Comparison of ENCODE assay signal across 8 cellular contexts in genomic region chr3:44992555-44993470, GRCh38. TPM values are rescaled to one million over a fixed set of nuclear protein-coding genes. Genes with fewer than 3 reads are reported as not detected.
DNase-seq lines count a peak whose midpoint lies in the region; ATAC-seq, FAIRE-seq and TF ChIP-seq lines count a peak whose summit lies in the region.

No MANE protein-coding gene starts in this region.

- CTCF ChIA-PET in activated naive CD4-positive, alpha-beta T cell treated with anti-CD3 and anti-CD28 coated beads, Interleukin-2, amount 10 ng/mL, durations not matched to agents 7 days and 5 days (lab: Charles Lee): interaction anchor here (1.0 to 4.2 kb wide), 8 partner anchors 8 to 43 kb away, joined by 3 to 26 read pairs (median 7); no protein-coding TSS in a partner anchor

- peaks cover 36% of the 10 kb centered on the region for H3K4me1 ChIP-seq in SJSA1 (replicated peaks)
- H3K4me1 ChIP-seq in foreskin keratinocyte: peaks cover 28% of the 10 kb centered on the region

- FAIRE-seq in HTR-8/SVneo (lab: Jason Lieb, UNC): no peak

- H3K27me3 Mint-ChIP-seq in activated naive CD4-positive, alpha-beta T cell treated with anti-CD3 and anti-CD28 coated beads, Interleukin-2, amount 10 ng/mL, durations not matched to agents 7 days and 5 days: no peaks in the 10 kb centered on the region
- no peaks in the 10 kb centered on the region for H3K27me3 Mint-ChIP-seq in stimulated activated naive CD8-positive, alpha-beta T cell treated with anti-CD3 and anti-CD28 coated beads, Interleukin-15, amount 100 ng/mL, for 72 hours

- TF ChIP-seq CTCF in foreskin keratinocyte (conservative IDR thresholded peaks at IDR 0.05): peak; percentile 81

- no peak overlapping the region for H3K4me3 ChIP-seq in SJSA1

- peaks cover 58% of the 10 kb centered on the region for H3K4me1 Mint-ChIP-seq in activated naive CD4-positive, alpha-beta T cell treated with anti-CD3 and anti-CD28 coated beads, Interleukin-2, amount 10 ng/mL, durations not matched to agents 7 days and 5 days
- H3K4me1 Mint-ChIP-seq in stimulated activated naive CD8-positive, alpha-beta T cell treated with anti-CD3 and anti-CD28 coated beads, Interleukin-15, amount 100 ng/mL, for 72 hours: peaks cover 84% of the 10 kb centered on the region

- H3K27ac Mint-ChIP-seq in activated naive CD4-positive, alpha-beta T cell treated with anti-CD3 and anti-CD28 coated beads, Interleukin-2, amount 10 ng/mL, durations not matched to agents 7 days and 5 days: no peak overlapping the region
- peak overlapping the region; percentile 76 to 77 for H3K27ac Mint-ChIP-seq in stimulated activated naive CD8-positive, alpha-beta T cell treated with anti-CD3 and anti-CD28 coated beads, Interleukin-15, amount 100 ng/mL, for 72 hours

- H3K4me3 Mint-ChIP-seq in activated naive CD4-positive, alpha-beta T cell treated with anti-CD3 and anti-CD28 coated beads, Interleukin-2, amount 10 ng/mL, durations not matched to agents 7 days and 5 days: no peak overlapping the region
- H3K4me3 Mint-ChIP-seq in stimulated activated naive CD8-positive, alpha-beta T cell treated with anti-CD3 and anti-CD28 coated beads, Interleukin-15, amount 100 ng/mL, for 72 hours: no peak overlapping the region

- no peaks in the 10 kb centered on the region for H3K9me3 Mint-ChIP-seq in activated naive CD4-positive, alpha-beta T cell treated with anti-CD3 and anti-CD28 coated beads, Interleukin-2, amount 10 ng/mL, durations not matched to agents 7 days and 5 days
- H3K9me3 Mint-ChIP-seq in stimulated activated naive CD8-positive, alpha-beta T cell treated with anti-CD3 and anti-CD28 coated beads, Interleukin-15, amount 100 ng/mL, for 72 hours: no peaks in the 10 kb centered on the region

- DNase-seq in activated naive CD4-positive, alpha-beta T cell treated with anti-CD3 and anti-CD28 coated beads, Interleukin-2, amount 10 ng/mL, durations not matched to agents 7 days and 5 days: peak; percentile 44
- no peak for DNase-seq in activated naive CD4-positive, alpha-beta T cell treated with Interleukin-2 at 50 U/mL for 16 hours
- no peak for DNase-seq in SJSA1 (ENCODE audit: low read depth in 1 of 2, low spot score in 2 of 2)
- DNase-seq in foreskin keratinocyte: peak; percentile 94 to 96
- no peak for DNase-seq in stimulated activated naive CD8-positive, alpha-beta T cell treated with anti-CD3 and anti-CD28 coated beads, Interleukin-15, amount 100 ng/mL, for 72 hours
- no peak for DNase-seq in HTR-8/SVneo (ENCODE audit: insufficient read length, low spot score)
- DNase-seq in NCI-H2081 (lab: John Stamatoyannopoulos, UW): no peak

- H3K36me3 Mint-ChIP-seq in activated naive CD4-positive, alpha-beta T cell treated with anti-CD3 and anti-CD28 coated beads, Interleukin-2, amount 10 ng/mL, durations not matched to agents 7 days and 5 days: peaks cover 65% of the 10 kb centered on the region

- peak overlapping the region; percentile 26 for H3K27ac ChIP-seq in SJSA1
- H3K27ac ChIP-seq in foreskin keratinocyte: peak overlapping the region; percentile 90

- no peaks in the 10 kb centered on the region for H3K9me3 ChIP-seq in SJSA1 (replicated peaks)

- ATAC-seq in foreskin keratinocyte: peak; percentile 97
- no peak for ATAC-seq in stimulated activated naive CD8-positive, alpha-beta T cell treated with anti-CD3 and anti-CD28 coated beads, Interleukin-15, amount 100 ng/mL, for 72 hours
- ATAC-seq in GM18498 (IDR thresholded peaks at IDR 0.05; ENCODE audit: unreplicated experiment): no peak

- no peaks in the 10 kb centered on the region for H3K27me3 ChIP-seq in SJSA1 (replicated peaks)
- no peaks in the 10 kb centered on the region for H3K27me3 ChIP-seq in foreskin keratinocyte

- peaks cover 39% of the 10 kb centered on the region for H3K36me3 ChIP-seq in SJSA1

RNA-seq across cellular contexts. Expression of gene EXOSC7, which starts 16.8 kb away (rescaled TPM):
- total RNA-seq in SJSA1 (2014; rRNA removed; shearing (Covaris generic)): 52.2 and 92.5 TPM in 2 replicates
- total RNA-seq in foreskin keratinocyte: 63.3 and 66.8 TPM in 2 replicates
- polyA plus RNA-seq in foreskin keratinocyte: 71.8 and 78.1 TPM in 2 replicates

RNA-seq across cellular contexts. Expression of gene ZDHHC3, which starts 16.8 kb away (rescaled TPM):
- total RNA-seq in SJSA1 (2014; rRNA removed; shearing (Covaris generic)): 48.8 and 55.3 TPM in 2 replicates
- 80.5 and 84.2 TPM in 2 replicates for total RNA-seq in foreskin keratinocyte
- 63.5 and 73.5 TPM in 2 replicates for polyA plus RNA-seq in foreskin keratinocyte

RNA-seq across cellular contexts. Expression of gene CLEC3B, which starts 33.3 kb away (rescaled TPM):
- 4.4 and 11.6 TPM in 2 replicates for total RNA-seq in SJSA1 (2014; rRNA removed; shearing (Covaris generic))
- not detected in 2 replicates for total RNA-seq in foreskin keratinocyte
- not detected in 2 replicates for polyA plus RNA-seq in foreskin keratinocyte

Comparison
In these comparisons a context has a peak if more than half of its experiments do, and no peak if none do; other contexts are left out.
1. DNase-seq: peak in activated naive CD4-positive, alpha-beta T cell treated with anti-CD3 and anti-CD28 coated beads, Interleukin-2, amount 10 ng/mL, durations not matched to agents 7 days and 5 days (single experiment) and foreskin keratinocyte (2 of 2); none in activated naive CD4-positive, alpha-beta T cell treated with Interleukin-2 at 50 U/mL for 16 hours (single experiment), SJSA1 (0 of 2), stimulated activated naive CD8-positive, alpha-beta T cell treated with anti-CD3 and anti-CD28 coated beads, Interleukin-15, amount 100 ng/mL, for 72 hours (0 of 2), HTR-8/SVneo (single experiment) and NCI-H2081 (0 of 2).